In the genomic region with DNA sequence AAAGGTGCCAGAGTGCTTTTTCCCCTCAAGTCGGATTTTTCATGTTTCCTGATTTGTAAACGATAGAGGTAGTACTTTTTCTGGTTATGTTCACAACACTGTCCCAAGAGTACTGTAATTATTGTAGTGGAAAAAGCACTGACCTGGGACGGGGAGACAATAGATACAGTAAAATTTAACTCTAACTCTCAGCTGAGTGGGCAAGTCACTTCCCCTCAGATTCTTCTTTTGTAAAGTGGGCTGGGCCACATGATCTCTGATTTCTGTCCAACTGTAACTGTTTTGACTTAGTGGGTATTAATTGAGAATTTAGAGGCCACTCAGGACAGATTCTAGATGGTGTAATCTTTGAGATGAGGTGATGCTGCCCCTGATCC, we compare ENCODE assay signal across 17 cellular contexts. TPM values are rescaled to one million over a fixed set of nuclear protein-coding genes. Genes with fewer than 3 reads are reported as not detected.
DNase-seq lines count a peak whose midpoint lies in the region; ATAC-seq and TF ChIP-seq lines count a peak whose summit lies in the region.
"Had no signal": no experiment of that assay in that cellular context is flagged by ENCODE, and none has a peak within 500 bp of the region (broad histone marks: within the 10 kb centered on the region; RNA-seq: fewer than 3 reads in every experiment).

No MANE protein-coding gene starts in this region.

- H2AFZ ChIP-seq in PC-3 (ENCODE audit: low read length) = no peak overlapping the region
- H2AFZ ChIP-seq: PC-9 had no signal

- H3K9me3 ChIP-seq in PC-3 (ENCODE audit: low read length) = no peaks in the 10 kb centered on the region
- H3K9me3 ChIP-seq: HAP-1, thoracic aorta had no signal

- no peak overlapping the region for H3K27ac ChIP-seq in PC-3 (ENCODE audit: low read length)
- H3K27ac ChIP-seq: PC-9, thoracic aorta had no signal

- no peak for TF ChIP-seq CTCF in activated CD8-positive, alpha-beta T cell treated with anti-CD3 and anti-CD28 coated beads for 36 hours (IDR thresholded peaks at IDR 0.05)
- TF ChIP-seq CTCF in PC-3 (conservative IDR thresholded peaks at IDR 0.05; ENCODE audit: low read depth, low read length) = no peak

- H3K9ac ChIP-seq in PC-3 (ENCODE audit: low read length) = no peak overlapping the region

- POLR2A ChIA-PET in activated CD8-positive, alpha-beta T cell treated with anti-CD3 and anti-CD28 coated beads for 36 hours (lab: Charles Lee) = interaction anchor here (0.6 to 2.5 kb wide), 2 partner anchors 9 to 13 kb away, joined by 3 to 5 read pairs; no protein-coding TSS in a partner anchor
- POLR2A ChIA-PET in activated CD8-positive, alpha-beta T cell treated with anti-CD3 and anti-CD28 coated beads, Interleukin-2, amount 10 ng/mL, durations not matched to agents 7 days and 5 days (lab: Charles Lee) = no interaction called here
- POLR2A ChIA-PET in PC-3 (lab: Charles Lee; ENCODE audit: unreplicated experiment) = no interaction called here
- POLR2A ChIA-PET in naive thymus-derived CD8-positive, alpha-beta T cell (lab: Charles Lee) = no interaction called here

- ATAC-seq in activated CD8-positive, alpha-beta T cell treated with anti-CD3 and anti-CD28 coated beads for 36 hours = no peak
- no peak for ATAC-seq in activated CD8-positive, alpha-beta T cell treated with anti-CD3 and anti-CD28 coated beads, Interleukin-2, amount 10 ng/mL, durations not matched to agents 7 days and 5 days
- ATAC-seq in GM21515 (IDR thresholded peaks at IDR 0.05; ENCODE audit: unreplicated experiment) = peak; percentile 18
- no peak for ATAC-seq in PC-3
- ATAC-seq in naive thymus-derived CD8-positive, alpha-beta T cell = no peak
- no peak for ATAC-seq in GM21526 (IDR thresholded peaks at IDR 0.05; ENCODE audit: low FRiP score, unreplicated experiment)

- H3K27me3 ChIP-seq in PC-3 (ENCODE audit: low read length) = no peaks in the 10 kb centered on the region

- H3K36me3 ChIP-seq in PC-3 (ENCODE audit: low read depth, low read length) = peaks cover 17% of the 10 kb centered on the region

- H3K79me2 ChIP-seq in PC-3 (ENCODE audit: low read length) = peaks cover 27% of the 10 kb centered on the region

- H3K4me1 Mint-ChIP-seq in activated CD8-positive, alpha-beta T cell treated with anti-CD3 and anti-CD28 coated beads for 36 hours (ENCODE audit: low read depth) = peaks cover 31% of the 10 kb centered on the region
- peaks cover 22% of the 10 kb centered on the region for H3K4me1 Mint-ChIP-seq in activated CD8-positive, alpha-beta T cell treated with anti-CD3 and anti-CD28 coated beads, Interleukin-2, amount 10 ng/mL, durations not matched to agents 7 days and 5 days (ENCODE audit: low read depth)
- H3K4me1 Mint-ChIP-seq in naive thymus-derived CD8-positive, alpha-beta T cell = peaks cover 15 to 46% (median 34%) of the 10 kb centered on the region in 4 donors

- H3K27me3 Mint-ChIP-seq in activated CD8-positive, alpha-beta T cell treated with anti-CD3 and anti-CD28 coated beads for 36 hours = no peaks in the 10 kb centered on the region
- H3K27me3 Mint-ChIP-seq in activated CD8-positive, alpha-beta T cell treated with anti-CD3 and anti-CD28 coated beads, Interleukin-2, amount 10 ng/mL, durations not matched to agents 7 days and 5 days (ENCODE audit: low read depth) = no peaks in the 10 kb centered on the region
- H3K27me3 Mint-ChIP-seq in naive thymus-derived CD8-positive, alpha-beta T cell = no peaks in the 10 kb centered on the region

- no peaks in the 10 kb centered on the region for H3K9me2 ChIP-seq in PC-3 (replicated peaks; ENCODE audit: low read length)

- peaks cover 12% of the 10 kb centered on the region for H3K4me1 ChIP-seq in PC-3 (ENCODE audit: insufficient read depth, low read length)
- H3K4me1 ChIP-seq: HAP-1 had no signal

- DNase-seq in activated CD8-positive, alpha-beta T cell treated with anti-CD3 and anti-CD28 coated beads for 36 hours = no peak
- DNase-seq in activated CD8-positive, alpha-beta T cell treated with anti-CD3 and anti-CD28 coated beads, Interleukin-2, amount 10 ng/mL, durations not matched to agents 7 days and 5 days = no peak
- no peak for DNase-seq in PC-3
- no peak for DNase-seq in naive thymus-derived CD8-positive, alpha-beta T cell
- DNase-seq in GF-D8 (lab: John Stamatoyannopoulos, UW) = no peak
- no peak for DNase-seq in inferior parietal cortex (ENCODE audit: extremely low spot score)
- DNase-seq: activated CD8-positive, alpha-beta memory T cell treated with anti-CD3 and anti-CD28 coated beads, Interleukin-2, amount 50 U/mL, for 4 hours; caudate nucleus; COR-L47; NCI-H1694; NCI-H510A treated with DMSO at 0.1 percent for 48 hours had no signal

- H3K4me2 ChIP-seq in PC-3 (ENCODE audit: low read length) = no peak overlapping the region
- H3K4me2 ChIP-seq: PC-9 had no signal

- H3K4me3 Mint-ChIP-seq in activated CD8-positive, alpha-beta T cell treated with anti-CD3 and anti-CD28 coated beads for 36 hours = no peak overlapping the region
- no peak overlapping the region for H3K4me3 Mint-ChIP-seq in activated CD8-positive, alpha-beta T cell treated with anti-CD3 and anti-CD28 coated beads, Interleukin-2, amount 10 ng/mL, durations not matched to agents 7 days and 5 days
- H3K4me3 Mint-ChIP-seq in naive thymus-derived CD8-positive, alpha-beta T cell = peak overlapping the region in 1 of 10 donors; percentile 5
- H3K4me3 Mint-ChIP-seq: endodermal cell had no signal

- intact Hi-C loops in activated CD8-positive, alpha-beta T cell treated with anti-CD3 and anti-CD28 coated beads for 36 hours (cut with micrococcal nuclease) = no loop called here
- intact Hi-C loops in PC-3 (cut with micrococcal nuclease) = no loop called here

- H3K9me3 Mint-ChIP-seq in activated CD8-positive, alpha-beta T cell treated with anti-CD3 and anti-CD28 coated beads for 36 hours = no peaks in the 10 kb centered on the region
- no peaks in the 10 kb centered on the region for H3K9me3 Mint-ChIP-seq in activated CD8-positive, alpha-beta T cell treated with anti-CD3 and anti-CD28 coated beads, Interleukin-2, amount 10 ng/mL, durations not matched to agents 7 days and 5 days (ENCODE audit: insufficient read depth)
- no peaks in the 10 kb centered on the region for H3K9me3 Mint-ChIP-seq in naive thymus-derived CD8-positive, alpha-beta T cell
- H3K9me3 Mint-ChIP-seq: endodermal cell had no signal

- peaks cover 1% of the 10 kb centered on the region for H3F3A ChIP-seq in PC-3 (ENCODE audit: low read length, unreplicated experiment)

- BruUV-seq in PC-3 (replicated peaks; lab: Mats Ljungman, UMichigan) = TSS peak; percentile 36

- peaks cover 36% of the 10 kb centered on the region for H3K36me3 Mint-ChIP-seq in activated CD8-positive, alpha-beta T cell treated with anti-CD3 and anti-CD28 coated beads for 36 hours (ENCODE audit: low read depth)
- H3K36me3 Mint-ChIP-seq in activated CD8-positive, alpha-beta T cell treated with anti-CD3 and anti-CD28 coated beads, Interleukin-2, amount 10 ng/mL, durations not matched to agents 7 days and 5 days (ENCODE audit: low read depth) = peaks cover 39% of the 10 kb centered on the region
- peaks cover 0 to 51% (median 0%) of the 10 kb centered on the region in 3 donors for H3K36me3 Mint-ChIP-seq in naive thymus-derived CD8-positive, alpha-beta T cell

- H3K27ac Mint-ChIP-seq in activated CD8-positive, alpha-beta T cell treated with anti-CD3 and anti-CD28 coated beads for 36 hours = peak overlapping the region; percentile 9
- H3K27ac Mint-ChIP-seq in activated CD8-positive, alpha-beta T cell treated with anti-CD3 and anti-CD28 coated beads, Interleukin-2, amount 10 ng/mL, durations not matched to agents 7 days and 5 days = no peak overlapping the region
- peak overlapping the region in 8 of 10 donors; percentile 21 to 81 (median 68) for H3K27ac Mint-ChIP-seq in naive thymus-derived CD8-positive, alpha-beta T cell
- H3K27ac Mint-ChIP-seq: endodermal cell had no signal

- CTCF ChIA-PET in activated CD8-positive, alpha-beta T cell treated with anti-CD3 and anti-CD28 coated beads for 36 hours (lab: Charles Lee) = interaction anchor here (0.8 to 1.8 kb wide), 3 partner anchors 10 to 101 kb away, joined by 3 to 5 read pairs (median 4); a partner anchor contains a TSS
- CTCF ChIA-PET in activated CD8-positive, alpha-beta T cell treated with anti-CD3 and anti-CD28 coated beads, Interleukin-2, amount 10 ng/mL, durations not matched to agents 7 days and 5 days (lab: Charles Lee) = interaction anchor here (1.0 kb wide), 1 partner anchor 102 kb away, joined by 3 read pairs; no protein-coding TSS in a partner anchor
- CTCF ChIA-PET in PC-3 (lab: Charles Lee) = interaction anchor here (0.6 to 1.6 kb wide), 2 partner anchors 101 to 303 kb away, joined by 5 to 10 read pairs; no protein-coding TSS in a partner anchor

- H3K4me3 ChIP-seq in PC-3 (ENCODE audit: low read length) = no peak overlapping the region
- H3K4me3 ChIP-seq: HAP-1, PC-9, thoracic aorta had no signal

- no peaks in the 10 kb centered on the region for H4K20me1 ChIP-seq in PC-3 (ENCODE audit: low read length)

RNA-seq across cellular contexts. Expression of a gene that starts 19.1 kb away (rescaled TPM):
- 10 to 100 TPM; 31.2 to 33.5 TPM for total RNA-seq in activated CD8-positive, alpha-beta T cell treated with anti-CD3 and anti-CD28 coated beads for 36 hours
- total RNA-seq in activated CD8-positive, alpha-beta T cell treated with anti-CD3 and anti-CD28 coated beads, Interleukin-2, amount 10 ng/mL, durations not matched to agents 7 days and 5 days = 10 to 100 TPM; 23.1 to 26.1 TPM
- total RNA-seq in PC-3 (2014; rRNA removed) = 159 and 176 TPM in 2 replicates
- total RNA-seq in naive thymus-derived CD8-positive, alpha-beta T cell = 10 to 100 TPM; 39.1 to 41.1 TPM
- 10 to 100 TPM; 37.8 to 81.4 (median 72.7) TPM for polyA plus RNA-seq in naive thymus-derived CD8-positive, alpha-beta T cell

RNA-seq across cellular contexts. Expression of a gene that starts 25.0 kb away (rescaled TPM):
- 100 to 1,000 TPM; 126 to 127 TPM for total RNA-seq in activated CD8-positive, alpha-beta T cell treated with anti-CD3 and anti-CD28 coated beads for 36 hours
- total RNA-seq in activated CD8-positive, alpha-beta T cell treated with anti-CD3 and anti-CD28 coated beads, Interleukin-2, amount 10 ng/mL, durations not matched to agents 7 days and 5 days = 100 to 1,000 TPM; 219 to 227 TPM
- total RNA-seq in PC-3 (2014; rRNA removed) = 182 and 184 TPM in 2 replicates
- total RNA-seq in naive thymus-derived CD8-positive, alpha-beta T cell = 100 to 1,000 TPM; 154 to 156 TPM
- 100 to 1,000 TPM; 171 to 202 (median 173) TPM for polyA plus RNA-seq in naive thymus-derived CD8-positive, alpha-beta T cell

RNA-seq across cellular contexts. Expression of a gene that starts 45.4 kb away (rescaled TPM):
- total RNA-seq in activated CD8-positive, alpha-beta T cell treated with anti-CD3 and anti-CD28 coated beads for 36 hours = 1 to 10 TPM; 4.6 to 5.5 TPM
- total RNA-seq in activated CD8-positive, alpha-beta T cell treated with anti-CD3 and anti-CD28 coated beads, Interleukin-2, amount 10 ng/mL, durations not matched to agents 7 days and 5 days = 1 to 10 TPM; 2.6 to 3.2 TPM
- 3.0 and 3.7 TPM in 2 replicates for total RNA-seq in PC-3 (2014; rRNA removed)
- 10 to 100 TPM; 28.7 to 30.7 TPM for total RNA-seq in naive thymus-derived CD8-positive, alpha-beta T cell
- under 1 TPM; 0.06 to 0.47 (median 0.14) TPM for polyA plus RNA-seq in naive thymus-derived CD8-positive, alpha-beta T cell

RNA-seq across cellular contexts. Expression of a gene that starts 45.4 kb away (rescaled TPM):
- total RNA-seq in activated CD8-positive, alpha-beta T cell treated with anti-CD3 and anti-CD28 coated beads for 36 hours = under 1 TPM; 0.85 to 0.90 TPM
- total RNA-seq in activated CD8-positive, alpha-beta T cell treated with anti-CD3 and anti-CD28 coated beads, Interleukin-2, amount 10 ng/mL, durations not matched to agents 7 days and 5 days = under 1 TPM in 1 of 2 experiments, not detected in 1; 0.21 TPM
- total RNA-seq in PC-3 (2014; rRNA removed) = not detected in 2 replicates
- total RNA-seq in naive thymus-derived CD8-positive, alpha-beta T cell = 1 to 10 TPM; 2.9 to 3.7 TPM
- 1 to 10 TPM in 2 of 3 donors, under 1 TPM in 1; 0.20 to 2.5 (median 2.0) TPM for polyA plus RNA-seq in naive thymus-derived CD8-positive, alpha-beta T cell
